In genomic region chr10:113463777-113464176, GRCh38 we compare ENCODE assay signal across 21 cellular contexts.
A peak's percentile ranks its signal among the peaks of the same experiment; 100 is the strongest.
DNase-seq lines count a peak whose midpoint lies in the region; ATAC-seq and TF ChIP-seq lines count a peak whose summit lies in the region.
"Had no signal": no experiment of that assay in that cellular context is flagged by ENCODE, and none has a peak within 500 bp of the region (broad histone marks: within the 10 kb centered on the region; RNA-seq: fewer than 3 reads in every experiment).

No MANE protein-coding gene starts in this region.

- peaks cover 9% of the 10 kb centered on the region for H3K27me3 Mint-ChIP-seq in nephron (ENCODE audit: low read depth)
- H3K27me3 Mint-ChIP-seq in activated CD4-positive, alpha-beta T cell treated with anti-CD3 and anti-CD28 coated beads, Interleukin-2, amount 10 ng/mL, durations not matched to agents 7 days and 5 days, result peaks cover 28% of the 10 kb centered on the region

- H3K4me3 Mint-ChIP-seq in nephron, result no peak overlapping the region
- no peak overlapping the region for H3K4me3 Mint-ChIP-seq in activated CD4-positive, alpha-beta T cell treated with anti-CD3 and anti-CD28 coated beads, Interleukin-2, amount 10 ng/mL, durations not matched to agents 7 days and 5 days
- H3K4me3 Mint-ChIP-seq: activated naive CD8-positive, alpha-beta T cell treated with anti-CD3 and anti-CD28 coated beads for 36 hours; memory B cell; natural killer cell had no signal

- H3K9me3 Mint-ChIP-seq in nephron, result peaks cover 15% of the 10 kb centered on the region
- H3K9me3 Mint-ChIP-seq in activated CD4-positive, alpha-beta T cell treated with anti-CD3 and anti-CD28 coated beads, Interleukin-2, amount 10 ng/mL, durations not matched to agents 7 days and 5 days, result no peaks in the 10 kb centered on the region
- H3K9me3 Mint-ChIP-seq: activated T-helper 2 cell treated with anti-CD3 and anti-CD28 coated beads, Interferon-gamma antibody, Interleukin-2, Interleukin-4, amounts not matched to agents 10 μg/mL and 5 μg/mL and 100 μg/mL, durations not matched to agents 14 hours and 24 hours and 36 hours; memory B cell; natural killer cell had no signal

- no peaks in the 10 kb centered on the region for H4K20me1 ChIP-seq in fibroblast of lung (ENCODE audit: control insufficient read depth, extremely low read depth, insufficient read depth, low read length)

- H3K4me1 ChIP-seq in fibroblast of lung (ENCODE audit: control insufficient read depth, extremely low read depth, insufficient read depth, low read length), result no peaks in the 10 kb centered on the region
- H3K4me1 ChIP-seq: HAP-1 had no signal

- H3K9ac ChIP-seq in fibroblast of lung (ENCODE audit: insufficient read depth, low read length), result no peak overlapping the region

- H3K27ac Mint-ChIP-seq in nephron, result peak overlapping the region; percentile 76 to 91 (median 76)
- no peak overlapping the region for H3K27ac Mint-ChIP-seq in activated CD4-positive, alpha-beta T cell treated with anti-CD3 and anti-CD28 coated beads, Interleukin-2, amount 10 ng/mL, durations not matched to agents 7 days and 5 days
- H3K27ac Mint-ChIP-seq: activated naive CD8-positive, alpha-beta T cell treated with anti-CD3 and anti-CD28 coated beads for 36 hours; activated T-helper 2 cell treated with anti-CD3 and anti-CD28 coated beads, Interferon-gamma antibody, Interleukin-2, Interleukin-4, amounts not matched to agents 10 μg/mL and 5 μg/mL and 100 μg/mL, durations not matched to agents 14 hours and 24 hours and 36 hours; memory B cell; natural killer cell had no signal

- no peaks in the 10 kb centered on the region for H3K36me3 Mint-ChIP-seq in nephron (ENCODE audit: low read depth)
- H3K36me3 Mint-ChIP-seq in activated CD4-positive, alpha-beta T cell treated with anti-CD3 and anti-CD28 coated beads, Interleukin-2, amount 10 ng/mL, durations not matched to agents 7 days and 5 days (ENCODE audit: low read depth), result no peaks in the 10 kb centered on the region
- H3K36me3 Mint-ChIP-seq: activated naive CD8-positive, alpha-beta T cell treated with anti-CD3 and anti-CD28 coated beads for 36 hours; memory B cell; natural killer cell had no signal

- DNase-seq in DMS 273 treated with DMSO at 0.1 percent for 48 hours (lab: John Stamatoyannopoulos, UW) (peak; percentile 26), fibroblast of lung (ENCODE audit: low read depth in 2 of 2) (peak; percentile 27 to 32), NCI-H774 (lab: John Stamatoyannopoulos, UW) (no peak), RPMI8226 (no peak), NCI-H2227 (lab: John Stamatoyannopoulos, UW; ENCODE audit: unreplicated experiment) (no peak)
- no peak for DNase-seq in activated CD4-positive, alpha-beta T cell treated with anti-CD3 and anti-CD28 coated beads, Interleukin-2, amount 10 ng/mL, durations not matched to agents 7 days and 5 days
- DNase-seq: activated CD8-positive, alpha-beta memory T cell treated with anti-CD3 and anti-CD28 coated beads, Interleukin-2, amount 50 U/mL, for 4 hours; activated naive CD8-positive, alpha-beta T cell treated with anti-CD3 and anti-CD28 coated beads for 36 hours; DND-41; kidney glomerular epithelial cell; natural killer cell; NCI-H1436; NCI-H524 treated with DMSO at 0.1 percent for 48 hours; stimulated activated CD4-positive, alpha-beta T cell treated with anti-CD3 and anti-CD28 coated beads, Interleukin-2, amount 100 ng/mL, for 48 hours; stimulated activated naive CD8-positive, alpha-beta T cell treated with anti-CD3 and anti-CD28 coated beads, Interleukin-15, Interleukin-2, amounts not matched to agents 100 U/mL and 50 U/mL, for 24 hours had no signal

- CTCF ChIA-PET in activated CD4-positive, alpha-beta T cell treated with anti-CD3 and anti-CD28 coated beads, Interleukin-2, amount 10 ng/mL, durations not matched to agents 7 days and 5 days (lab: Charles Lee), result no interaction called here

- ATAC-seq in SK-N-SH treated with all-trans-retinoic acid at 6 μM for 48 hours, result peak; percentile 93
- ATAC-seq: natural killer cell; stimulated activated naive CD8-positive, alpha-beta T cell treated with anti-CD3 and anti-CD28 coated beads, Interleukin-15, Interleukin-2, amounts not matched to agents 100 U/mL and 50 U/mL, for 24 hours had no signal

- no peak for TF ChIP-seq CTCF in fibroblast of lung (conservative IDR thresholded peaks at IDR 0.05 in 1 of 2, IDR thresholded peaks at IDR 0.05 in 1 of 2; ENCODE audit: low read depth in 1 of 2, low read length in 2 of 2)
- no peak for TF ChIP-seq CTCF in nephron (IDR thresholded peaks at IDR 0.05; ENCODE audit: unreplicated experiment in 3 of 3)

- H3K9me3 ChIP-seq in fibroblast of lung (ENCODE audit: control insufficient read depth, insufficient read depth, low read depth, low read length), result no peaks in the 10 kb centered on the region
- H3K9me3 ChIP-seq: HAP-1 had no signal

- H3K4me2 ChIP-seq in fibroblast of lung (ENCODE audit: extremely low read depth, insufficient read depth, low read length), result no peak overlapping the region

- H3K79me2 ChIP-seq in fibroblast of lung (ENCODE audit: control insufficient read depth, insufficient read depth, low read length), result no peaks in the 10 kb centered on the region

- no peak overlapping the region for H3K27ac ChIP-seq in fibroblast of lung (ENCODE audit: insufficient read depth, low read length)
- H3K27ac ChIP-seq: epithelial cell of prostate had no signal

- POLR2A ChIA-PET in activated CD4-positive, alpha-beta T cell treated with anti-CD3 and anti-CD28 coated beads, Interleukin-2, amount 10 ng/mL, durations not matched to agents 7 days and 5 days (lab: Charles Lee), result no interaction called here

- no peak overlapping the region for H2AFZ ChIP-seq in fibroblast of lung (ENCODE audit: low read length)

- peaks cover 12% of the 10 kb centered on the region for H3K4me1 Mint-ChIP-seq in nephron
- no peaks in the 10 kb centered on the region for H3K4me1 Mint-ChIP-seq in activated CD4-positive, alpha-beta T cell treated with anti-CD3 and anti-CD28 coated beads, Interleukin-2, amount 10 ng/mL, durations not matched to agents 7 days and 5 days
- H3K4me1 Mint-ChIP-seq: activated naive CD8-positive, alpha-beta T cell treated with anti-CD3 and anti-CD28 coated beads for 36 hours; memory B cell; natural killer cell had no signal

- H3K4me3 ChIP-seq in fibroblast of lung (replicated peaks in 1 of 4; ENCODE audit: control extremely low read depth in 1 of 4, insufficient read depth in 1 of 4, low read depth in 3 of 4, low read length in 4 of 4), result no peak overlapping the region
- H3K4me3 ChIP-seq: HAP-1 had no signal

- H3K36me3 ChIP-seq in fibroblast of lung (ENCODE audit: control insufficient read depth, insufficient read depth, low read length), result no peaks in the 10 kb centered on the region
- H3K36me3 ChIP-seq: HAP-1 had no signal

- no peaks in the 10 kb centered on the region for H3K27me3 ChIP-seq in fibroblast of lung (ENCODE audit: control insufficient read depth, insufficient read depth, low read length)

TF ChIP-seq in SK-N-SH treated with all-trans-retinoic acid at 6 μM for 48 hours, 23 proteins besides CTCF, POLR2A, EP300 and RAD21 (continues in another document):
- TF ChIP-seq POU6F1 (CRISPR knock-in tag; IDR thresholded peaks at IDR 0.05; ENCODE audit: borderline replicate concordance, low read depth) (no peak), ISL1 (CRISPR knock-in tag; IDR thresholded peaks at IDR 0.05) (no peak), ZNF8 (CRISPR knock-in tag; IDR thresholded peaks at IDR 0.05) (no peak), CSDC2 (CRISPR knock-in tag; IDR thresholded peaks at IDR 0.05) (no peak), CREB5 (CRISPR knock-in tag; IDR thresholded peaks at IDR 0.05; ENCODE audit: low read depth) (no peak), ZFP3 (CRISPR knock-in tag; IDR thresholded peaks at IDR 0.05) (no peak)

Comparison
In these comparisons a context has a peak if more than half of its experiments do, and no peak if none do; other contexts are left out.
1. DNase-seq: peak in DMS 273 treated with DMSO at 0.1 percent for 48 hours (single experiment) and fibroblast of lung (2 of 2); none in NCI-H774 (single experiment), RPMI8226 (single experiment), NCI-H2227 (single experiment) and activated CD4-positive, alpha-beta T cell treated with anti-CD3 and anti-CD28 coated beads, Interleukin-2, amount 10 ng/mL, durations not matched to agents 7 days and 5 days (single experiment).